ENCODE assay signal across 24 cellular contexts in the genomic region with DNA sequence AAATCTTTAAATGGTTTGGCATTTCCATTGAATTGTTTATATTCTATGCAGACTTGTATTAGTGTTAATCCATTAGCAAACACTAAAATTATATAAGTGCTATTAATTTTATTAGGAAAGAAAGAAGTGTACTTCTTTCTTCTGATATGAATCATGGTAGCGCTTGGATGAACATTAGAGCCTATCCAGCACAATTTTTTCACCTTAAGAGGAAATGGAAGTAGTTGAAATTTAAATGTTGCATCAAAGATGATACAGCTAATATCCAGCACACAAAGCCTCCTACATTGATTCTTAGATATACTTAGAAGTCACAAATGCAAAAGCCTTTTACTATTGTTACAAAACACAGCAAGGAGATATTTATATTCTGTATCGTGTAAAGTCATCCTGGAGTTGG.
DNase-seq lines count a peak whose midpoint lies in the region; ATAC-seq and TF ChIP-seq lines count a peak whose summit lies in the region.
"Had no signal": no experiment of that assay in that cellular context is flagged by ENCODE, and none has a peak within 500 bp of the region (broad histone marks: within the 10 kb centered on the region; RNA-seq: fewer than 3 reads in every experiment).

No MANE protein-coding gene starts in this region.

- peak overlapping the region; percentile 79 for H3K27ac ChIP-seq in Karpas-422 (ENCODE audit: low read length)
- H3K27ac ChIP-seq: adrenal gland, breast epithelium, coronary artery had no signal

- no peaks in the 10 kb centered on the region for H3K27me3 Mint-ChIP-seq in stimulated activated memory B cell treated with anti-CD40 and anti-IgM and Interleukin-4, amounts not matched to agents 10 μg/mL and 1 μg/mL and 100 μg/mL, for 72 hours
- H3K27me3 Mint-ChIP-seq in natural killer cell (ENCODE audit: low read depth in 2 of 2) = no peaks in the 10 kb centered on the region

- H4K20me1 ChIP-seq in Karpas-422 (ENCODE audit: insufficient read depth, low read depth, low read length) = no peaks in the 10 kb centered on the region

- TF ChIP-seq CTCF in natural killer cell (IDR thresholded peaks at IDR 0.05) = no peak

- no peak overlapping the region for H3K9ac ChIP-seq in Karpas-422 (ENCODE audit: low read length)

- peak overlapping the region; percentile 39; the same call in 1 of the 2 replicates for H3K4me3 ChIP-seq in Karpas-422 (ENCODE audit: low read length)
- H3K4me3 ChIP-seq: adrenal gland, breast epithelium, coronary artery had no signal

- H3K4me1 ChIP-seq in Karpas-422 (ENCODE audit: low read length) = peaks cover 33% of the 10 kb centered on the region
- H3K4me1 ChIP-seq: adrenal gland, breast epithelium had no signal

- DNase-seq in Karpas-422 (peak; percentile 84), ecto neural progenitor cell (ENCODE audit: low spot score) (no peak), AML-193 (lab: John Stamatoyannopoulos, UW) (no peak), natural killer cell (no peak)
- DNase-seq: activated CD8-positive, alpha-beta T cell treated with anti-CD3 and anti-CD28 coated beads, Interleukin-2, amount 10 ng/mL, durations not matched to agents 7 days and 5 days; activated T-cell treated with anti-CD3 and anti-CD28 coated beads, Interleukin-2, amount 50 U/mL, for 1 hour; adrenal gland; DMS53; IMR-90; NCI-H774; nephron progenitor cell; posterior cingulate gyrus; stimulated activated CD4-positive, alpha-beta T cell treated with anti-CD3 and anti-CD28 coated beads, Interleukin-1b, Interleukin-23, amount 100 ng/mL, for 48 hours; stimulated activated naive CD4-positive, alpha-beta T cell; T-helper 9 cell had no signal

- H3K36me3 Mint-ChIP-seq in stimulated activated memory B cell treated with anti-CD40 and anti-IgM and Interleukin-4, amounts not matched to agents 10 μg/mL and 1 μg/mL and 100 μg/mL, for 72 hours = no peaks in the 10 kb centered on the region
- H3K36me3 Mint-ChIP-seq in natural killer cell = no peaks in the 10 kb centered on the region

- H3K9me3 Mint-ChIP-seq in stimulated activated memory B cell treated with anti-CD40 and anti-IgM and Interleukin-4, amounts not matched to agents 10 μg/mL and 1 μg/mL and 100 μg/mL, for 72 hours = no peaks in the 10 kb centered on the region
- peaks cover 0 to 2% of the 10 kb centered on the region in 2 donors for H3K9me3 Mint-ChIP-seq in natural killer cell
- H3K9me3 Mint-ChIP-seq: nephron progenitor cell had no signal

- no peak overlapping the region for H3K27ac Mint-ChIP-seq in stimulated activated memory B cell treated with anti-CD40 and anti-IgM and Interleukin-4, amounts not matched to agents 10 μg/mL and 1 μg/mL and 100 μg/mL, for 72 hours
- no peak overlapping the region for H3K27ac Mint-ChIP-seq in natural killer cell
- H3K27ac Mint-ChIP-seq: activated CD8-positive, alpha-beta T cell treated with anti-CD3 and anti-CD28 coated beads, Interleukin-2, amount 10 ng/mL, durations not matched to agents 7 days and 5 days; mesothelial cell of epicardium; nephron progenitor cell; WTC11 had no signal

- H2AFZ ChIP-seq in Karpas-422 (ENCODE audit: low read length) = no peak overlapping the region; the same call in 1 of the 2 replicates

- H3K4me3 Mint-ChIP-seq in stimulated activated memory B cell treated with anti-CD40 and anti-IgM and Interleukin-4, amounts not matched to agents 10 μg/mL and 1 μg/mL and 100 μg/mL, for 72 hours = no peak overlapping the region
- no peak overlapping the region for H3K4me3 Mint-ChIP-seq in natural killer cell
- H3K4me3 Mint-ChIP-seq: activated CD8-positive, alpha-beta T cell treated with anti-CD3 and anti-CD28 coated beads, Interleukin-2, amount 10 ng/mL, durations not matched to agents 7 days and 5 days; mesothelial cell of epicardium; nephron progenitor cell; WTC11 had no signal

- H3K27me3 ChIP-seq in Karpas-422 (ENCODE audit: low read length) = 0 out of 2 replicates have a peak, but pooled peaks cover 2% of the 10 kb centered on the region
- H3K27me3 ChIP-seq: adrenal gland, breast epithelium had no signal

- peak; percentile 50 for ATAC-seq in GM19043 (IDR thresholded peaks at IDR 0.05; ENCODE audit: low read depth, unreplicated experiment)
- ATAC-seq in HG02798 (IDR thresholded peaks at IDR 0.05; ENCODE audit: poor library complexity, unreplicated experiment) = peak; percentile 18
- peak; percentile 57 for ATAC-seq in stimulated activated memory B cell treated with anti-CD40 and anti-IgM and Interleukin-4, amounts not matched to agents 10 μg/mL and 1 μg/mL and 100 μg/mL, for 72 hours
- no peak for ATAC-seq in natural killer cell
- ATAC-seq: activated CD8-positive, alpha-beta T cell treated with anti-CD3 and anti-CD28 coated beads, Interleukin-2, amount 10 ng/mL, durations not matched to agents 7 days and 5 days; Panc1; SK-N-SH treated with all-trans-retinoic acid at 6 μM for 48 hours; WTC11 had no signal

- intact Hi-C loops in natural killer cell (cut with micrococcal nuclease) = no loop called here

- no peaks in the 10 kb centered on the region for H3K9me3 ChIP-seq in Karpas-422 (ENCODE audit: low read length)
- H3K9me3 ChIP-seq: adrenal gland, breast epithelium had no signal

- H3K4me2 ChIP-seq in Karpas-422 (ENCODE audit: low read depth, low read length, poor library complexity, severe bottlenecking) = peak overlapping the region; percentile 62

- H3K36me3 ChIP-seq in Karpas-422 (ENCODE audit: insufficient read depth, low read length) = no peaks in the 10 kb centered on the region
- H3K36me3 ChIP-seq: adrenal gland, breast epithelium had no signal

- H3K9me2 ChIP-seq in Karpas-422 (replicated peaks; ENCODE audit: insufficient read depth, low read length) = no peaks in the 10 kb centered on the region

- no peaks in the 10 kb centered on the region for H3K79me2 ChIP-seq in Karpas-422 (ENCODE audit: low read length)

- no peaks in the 10 kb centered on the region for H3K4me1 Mint-ChIP-seq in stimulated activated memory B cell treated with anti-CD40 and anti-IgM and Interleukin-4, amounts not matched to agents 10 μg/mL and 1 μg/mL and 100 μg/mL, for 72 hours
- no peaks in the 10 kb centered on the region for H3K4me1 Mint-ChIP-seq in natural killer cell
- H3K4me1 Mint-ChIP-seq: nephron progenitor cell had no signal

Comparison
In these comparisons a context has a peak if more than half of its experiments do, and no peak if none do; other contexts are left out.
1. ATAC-seq: peak in GM19043 (single experiment), HG02798 (single experiment) and stimulated activated memory B cell treated with anti-CD40 and anti-IgM and Interleukin-4, amounts not matched to agents 10 μg/mL and 1 μg/mL and 100 μg/mL, for 72 hours (single experiment); none in natural killer cell (0 of 3).